Comparison of ENCODE assay signal across 6 cellular contexts in the genomic region with DNA sequence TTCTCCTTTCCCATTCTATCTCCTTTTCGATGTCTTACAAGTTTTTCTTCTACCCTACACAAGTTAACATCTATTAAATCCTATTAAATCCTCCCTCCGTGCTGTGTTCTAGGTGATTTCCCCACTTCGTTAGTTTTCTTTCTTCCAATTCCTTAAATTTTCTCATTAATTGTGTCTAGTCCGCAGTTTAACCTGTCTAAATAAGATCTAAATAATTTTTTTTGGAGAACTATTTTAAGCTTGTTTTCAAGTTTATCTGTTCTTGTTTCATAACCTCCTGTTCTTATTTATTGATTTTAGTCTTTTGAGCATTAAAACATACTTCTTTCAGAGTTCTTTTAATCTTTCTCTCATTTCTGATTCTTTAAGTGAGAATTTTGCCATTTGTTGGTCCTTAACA.
"Had no signal": no experiment of that assay in that cellular context is flagged by ENCODE, and none has a peak within 500 bp of the region (broad histone marks: within the 10 kb centered on the region; RNA-seq: fewer than 3 reads in every experiment).

No MANE protein-coding gene starts in this region.

- H3K27ac ChIP-seq: HL-60 had no signal

- H3K27me3 Mint-ChIP-seq: IgD-negative memory B cell had no signal

- H3K27ac Mint-ChIP-seq: IgD-negative memory B cell had no signal

- H3K4me1 Mint-ChIP-seq: IgD-negative memory B cell had no signal

- H3K4me3 ChIP-seq: K562 had no signal

- DNase-seq: IMR-90, KBM-7, KG1 had no signal
